In genomic region chr22:35835267-35835997, GRCh38 we compare ENCODE assay signal across 9 cellular contexts.
DNase-seq lines count a peak whose midpoint lies in the region; ATAC-seq, FAIRE-seq and TF ChIP-seq lines count a peak whose summit lies in the region.
"Had no signal": no experiment of that assay in that cellular context is flagged by ENCODE, and none has a peak within 500 bp of the region (broad histone marks: within the 10 kb centered on the region; RNA-seq: fewer than 3 reads in every experiment).

No MANE protein-coding gene starts in this region.

- 100% methylated on average over 1 of the region's 3 CpGs; no CpG with 5 or more reads in 1 of the 2 experiments for WGBS in mesodermal cell (ENCODE audit: insufficient coverage in 2 of 2), 2 experiments

- no peaks in the 10 kb centered on the region for H3K36me3 Mint-ChIP-seq in natural killer cell treated with Interleukin-12 subunit alpha and Interleukin-12 subunit beta and Interleukin-15 and Interleukin-18, amount 100 ng/mL, for 72 hours
- no peaks in the 10 kb centered on the region for H3K36me3 Mint-ChIP-seq in natural killer cell

- no peak for FAIRE-seq in H54 (lab: Jason Lieb, UNC)

- H3K4me3 Mint-ChIP-seq in natural killer cell treated with Interleukin-12 subunit alpha and Interleukin-12 subunit beta and Interleukin-15 and Interleukin-18, amount 100 ng/mL, for 72 hours, result peak overlapping the region; percentile 6
- no peak overlapping the region for H3K4me3 Mint-ChIP-seq in natural killer cell

- no peak for DNase-seq in natural killer cell treated with Interleukin-12 subunit alpha and Interleukin-12 subunit beta and Interleukin-15 and Interleukin-18, amount 100 ng/mL, for 72 hours (ENCODE audit: low spot score)
- DNase-seq in natural killer cell (no peak), dedifferentiated amniotic fluid mesenchymal stem cell (ENCODE audit: extremely low spot score) (peak; percentile 62), vagina (ENCODE audit: extremely low spot score in 2 of 2) (no peak), H54 (ENCODE audit: insufficient read length, low spot score) (no peak), DMS53 (lab: John Stamatoyannopoulos, UW) (no peak)
- no peak for DNase-seq in activated CD4-positive, CD25-positive, alpha-beta regulatory T cell treated with anti-CD3 and anti-CD28 coated beads, Interleukin-2, amount 50 U/mL, for 72 hours
- DNase-seq: occipital lobe had no signal

- H3K27ac ChIP-seq in mesodermal cell (ENCODE audit: low read depth, low read length, severe bottlenecking) (peak overlapping the region; percentile 88), vagina (peak overlapping the region; percentile 72)

- no peak for TF ChIP-seq CTCF in natural killer cell (IDR thresholded peaks at IDR 0.05)
- no peak for TF ChIP-seq CTCF in vagina (IDR thresholded peaks at IDR 0.05)

- peaks cover 37% of the 10 kb centered on the region for H3K4me1 ChIP-seq in mesodermal cell (ENCODE audit: control insufficient read depth, insufficient read depth, low read length, poor library complexity, severe bottlenecking)
- peaks cover 86% of the 10 kb centered on the region for H3K4me1 ChIP-seq in vagina

- H3K36me3 ChIP-seq in mesodermal cell (ENCODE audit: control insufficient read depth, insufficient read depth, low read length) (peaks cover 18% of the 10 kb centered on the region), vagina (no peaks in the 10 kb centered on the region)

- no peaks in the 10 kb centered on the region for H3K9me3 Mint-ChIP-seq in natural killer cell treated with Interleukin-12 subunit alpha and Interleukin-12 subunit beta and Interleukin-15 and Interleukin-18, amount 100 ng/mL, for 72 hours
- H3K9me3 Mint-ChIP-seq in natural killer cell, result no peaks in the 10 kb centered on the region

- H3K4me1 Mint-ChIP-seq in natural killer cell treated with Interleukin-12 subunit alpha and Interleukin-12 subunit beta and Interleukin-15 and Interleukin-18, amount 100 ng/mL, for 72 hours (ENCODE audit: low read depth in 2 of 2), result peaks cover 10 to 14% of the 10 kb centered on the region in 2 donors
- H3K4me1 Mint-ChIP-seq in natural killer cell, result peaks cover 4 to 5% of the 10 kb centered on the region in 2 donors

- ATAC-seq in natural killer cell treated with Interleukin-12 subunit alpha and Interleukin-12 subunit beta and Interleukin-15 and Interleukin-18, amount 100 ng/mL, for 72 hours, result no peak
- no peak for ATAC-seq in natural killer cell

- H3K27me3 Mint-ChIP-seq in natural killer cell treated with Interleukin-12 subunit alpha and Interleukin-12 subunit beta and Interleukin-15 and Interleukin-18, amount 100 ng/mL, for 72 hours, result peaks cover 28 to 43% of the 10 kb centered on the region in 2 donors
- H3K27me3 Mint-ChIP-seq in natural killer cell (ENCODE audit: low read depth in 2 of 2), result peaks cover 22 to 41% of the 10 kb centered on the region in 2 donors

- TF ChIP-seq POLR2A in vagina (IDR thresholded peaks at IDR 0.05) (no peak), H54 (IDR thresholded peaks at IDR 0.05; ENCODE audit: low read depth, low read length) (no peak)

- H3K4me3 ChIP-seq in mesodermal cell (ENCODE audit: extremely low read depth, insufficient read depth, low read length, poor library complexity, severe bottlenecking), result peak overlapping the region; percentile 19
- H3K4me3 ChIP-seq in vagina, result peak overlapping the region; percentile 31 to 33

- H3K27me3 ChIP-seq in vagina, result no peaks in the 10 kb centered on the region

- peak overlapping the region in 1 of 2 donors; percentile 8 for H3K27ac Mint-ChIP-seq in natural killer cell treated with Interleukin-12 subunit alpha and Interleukin-12 subunit beta and Interleukin-15 and Interleukin-18, amount 100 ng/mL, for 72 hours
- no peak overlapping the region for H3K27ac Mint-ChIP-seq in natural killer cell

- H3K9me3 ChIP-seq in mesodermal cell (ENCODE audit: control insufficient read depth, low read length) (no peaks in the 10 kb centered on the region), vagina (no peaks in the 10 kb centered on the region)

- intact Hi-C loops in natural killer cell (cut with micrococcal nuclease) (no loop called here), vagina (cut with DNase I) (loop anchor here (5.0 kb wide), 1 partner anchor 208 kb away; no protein-coding TSS in a partner anchor)
